1 cellular context compared by ENCODE assay signal in the genomic region with DNA sequence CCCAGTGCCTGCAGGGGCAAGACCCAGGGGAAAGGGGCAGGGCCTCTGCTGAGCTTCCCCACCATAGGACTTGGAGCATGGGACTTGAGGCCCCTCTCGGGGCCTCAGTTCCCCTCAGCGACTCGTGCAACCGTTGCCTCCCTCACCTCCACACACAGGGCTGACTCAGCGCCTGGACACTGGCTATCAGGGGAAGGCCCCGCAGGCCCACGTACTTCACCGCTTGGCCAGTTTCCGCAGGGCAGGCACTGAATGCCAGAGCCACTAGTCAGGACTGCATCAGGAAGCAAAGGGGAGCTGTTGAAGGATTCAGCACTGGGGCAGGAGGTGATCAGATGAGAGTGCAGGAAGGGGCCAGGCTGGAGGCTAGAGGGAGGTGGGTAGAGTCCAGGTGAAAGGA.
TF ChIP-seq lines count a peak whose summit lies in the region.

No MANE protein-coding gene starts in this region.

TF ChIP-seq in K562, 482 proteins besides CTCF, POLR2A, EP300 and RAD21 (continues in another document):
- TF ChIP-seq YY1 (IDR thresholded peaks at IDR 0.05; ENCODE audit: borderline replicate concordance in 1 of 3, control insufficient read depth in 1 of 3, extremely low read depth in 1 of 3, insufficient read depth in 3 of 3, insufficient read length in 1 of 3, insufficient replicate concordance in 2 of 3, low read depth in 1 of 3, low read length in 2 of 3) (no peak), ZNF512 (tag; IDR thresholded peaks at IDR 0.05) (no peak), ZNF24 (IDR thresholded peaks at IDR 0.05) (no peak), ZFPM2 (CRISPR knock-in tag; IDR thresholded peaks at IDR 0.05) (no peak), COPS2 (conservative IDR thresholded peaks at IDR 0.05) (no peak), SMARCA4 (IDR thresholded peaks at IDR 0.05) (peak; percentile 33; the same call in 1 of the 2 replicates), EHMT2 (IDR thresholded peaks at IDR 0.05) (no peak), CBFA2T2 (conservative IDR thresholded peaks at IDR 0.05) (no peak), ZNF695 (CRISPR knock-in tag; IDR thresholded peaks at IDR 0.05) (no peak), ZNF316 (IDR thresholded peaks at IDR 0.05) (peak; percentile 86), TFAM (CRISPR knock-in tag; conservative IDR thresholded peaks at IDR 0.05) (no peak), SRSF3 (IDR thresholded peaks at IDR 0.05; ENCODE audit: insufficient read depth, low read length) (no peak), CTCFL (IDR thresholded peaks at IDR 0.05; ENCODE audit: borderline replicate concordance, insufficient read depth, low read depth, low read length, poor library complexity, severe bottlenecking) (no peak), ID3 (CRISPR knock-in tag; IDR thresholded peaks at IDR 0.05) (no peak), ID3 (tag; IDR thresholded peaks at IDR 0.05) (no peak), ZNF140 (CRISPR knock-in tag; IDR thresholded peaks at IDR 0.05) (no peak), ZNF280B (CRISPR knock-in tag; IDR thresholded peaks at IDR 0.05) (no peak), YBX1 (IDR thresholded peaks at IDR 0.05) (no peak), MAFG (tag; conservative IDR thresholded peaks at IDR 0.05) (peak; percentile 53), SP2 (IDR thresholded peaks at IDR 0.05; ENCODE audit: extremely low read depth, low read depth, low read length, poor library complexity, severe bottlenecking) (no peak), SRSF9 (IDR thresholded peaks at IDR 0.05; ENCODE audit: borderline replicate concordance, low read depth, low read length) (no peak), ZFP36 (IDR thresholded peaks at IDR 0.05; ENCODE audit: low read depth, low read length, partially characterized antibody) (no peak), HDGF (IDR thresholded peaks at IDR 0.05) (peak; percentile 70; the same call in 1 of the 2 replicates), GATAD2B (IDR thresholded peaks at IDR 0.05; ENCODE audit: borderline replicate concordance) (no peak), ZNF263 (CRISPR knock-in tag; IDR thresholded peaks at IDR 0.05; ENCODE audit: borderline replicate concordance) (no peak), ELF2 (CRISPR knock-in tag; IDR thresholded peaks at IDR 0.05) (no peak), U2AF2 (optimal IDR thresholded peaks at IDR 0.05; ENCODE audit: low read depth, low read length) (no peak), DPF2 (IDR thresholded peaks at IDR 0.05) (0 out of 2 replicates have a peak, but pooled peaks have one; percentile 24), ZNF511 (CRISPR knock-in tag; IDR thresholded peaks at IDR 0.05) (no peak), TAF7 (tag; IDR thresholded peaks at IDR 0.05) (no peak), ARID2 (IDR thresholded peaks at IDR 0.05) (no peak), CTBP1 (IDR thresholded peaks at IDR 0.05; ENCODE audit: borderline replicate concordance) (0 out of 2 replicates have a peak, but pooled peaks have one; percentile 15), MED1 (CRISPR knock-in tag; IDR thresholded peaks at IDR 0.05; ENCODE audit: borderline replicate concordance) (no peak), NFATC3 (IDR thresholded peaks at IDR 0.05) (no peak), ZNF444 (CRISPR knock-in tag; IDR thresholded peaks at IDR 0.05) (no peak), TARDBP (IDR thresholded peaks at IDR 0.05) (no peak), SAP30 (IDR thresholded peaks at IDR 0.05; ENCODE audit: borderline replicate concordance, insufficient read depth, low read depth, low read length, poor library complexity, severe bottlenecking) (no peak), ZBTB8A (IDR thresholded peaks at IDR 0.05; ENCODE audit: partially characterized antibody) (no peak), ZKSCAN3 (CRISPR knock-in tag; IDR thresholded peaks at IDR 0.05) (no peak), MAFK (IDR thresholded peaks at IDR 0.05; ENCODE audit: low read length) (peak; percentile 43; the same call in 1 of the 2 replicates), TFE3 (CRISPR knock-in tag; IDR thresholded peaks at IDR 0.05) (no peak), MLLT1 (IDR thresholded peaks at IDR 0.05) (0 out of 4 replicates have a peak, but pooled peaks of 1 of the 2 experiments have one; percentile 55), HEY1 (CRISPR knock-in tag; IDR thresholded peaks at IDR 0.05; ENCODE audit: borderline replicate concordance) (no peak), STAT5A (IDR thresholded peaks at IDR 0.05; ENCODE audit: borderline replicate concordance, low read length) (no peak), SMAD3 (CRISPR knock-in tag; conservative IDR thresholded peaks at IDR 0.05) (no peak)
- TF ChIP-seq, protein P1, sequence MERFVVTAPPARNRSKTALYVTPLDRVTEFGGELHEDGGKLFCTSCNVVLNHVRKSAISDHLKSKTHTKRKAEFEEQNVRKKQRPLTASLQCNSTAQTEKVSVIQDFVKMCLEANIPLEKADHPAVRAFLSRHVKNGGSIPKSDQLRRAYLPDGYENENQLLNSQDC (CRISPR knock-in tag; IDR thresholded peaks at IDR 0.05) = no peak
- TF ChIP-seq, protein P2, sequence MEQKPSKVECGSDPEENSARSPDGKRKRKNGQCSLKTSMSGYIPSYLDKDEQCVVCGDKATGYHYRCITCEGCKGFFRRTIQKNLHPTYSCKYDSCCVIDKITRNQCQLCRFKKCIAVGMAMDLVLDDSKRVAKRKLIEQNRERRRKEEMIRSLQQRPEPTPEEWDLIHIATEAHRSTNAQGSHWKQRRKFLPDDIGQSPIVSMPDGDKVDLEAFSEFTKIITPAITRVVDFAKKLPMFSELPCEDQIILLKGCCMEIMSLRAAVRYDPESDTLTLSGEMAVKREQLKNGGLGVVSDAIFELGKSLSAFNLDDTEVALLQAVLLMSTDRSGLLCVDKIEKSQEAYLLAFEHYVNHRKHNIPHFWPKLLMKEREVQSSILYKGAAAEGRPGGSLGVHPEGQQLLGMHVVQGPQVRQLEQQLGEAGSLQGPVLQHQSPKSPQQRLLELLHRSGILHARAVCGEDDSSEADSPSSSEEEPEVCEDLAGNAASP (IDR thresholded peaks at IDR 0.05) = no peak
- TF ChIP-seq, protein P3, sequence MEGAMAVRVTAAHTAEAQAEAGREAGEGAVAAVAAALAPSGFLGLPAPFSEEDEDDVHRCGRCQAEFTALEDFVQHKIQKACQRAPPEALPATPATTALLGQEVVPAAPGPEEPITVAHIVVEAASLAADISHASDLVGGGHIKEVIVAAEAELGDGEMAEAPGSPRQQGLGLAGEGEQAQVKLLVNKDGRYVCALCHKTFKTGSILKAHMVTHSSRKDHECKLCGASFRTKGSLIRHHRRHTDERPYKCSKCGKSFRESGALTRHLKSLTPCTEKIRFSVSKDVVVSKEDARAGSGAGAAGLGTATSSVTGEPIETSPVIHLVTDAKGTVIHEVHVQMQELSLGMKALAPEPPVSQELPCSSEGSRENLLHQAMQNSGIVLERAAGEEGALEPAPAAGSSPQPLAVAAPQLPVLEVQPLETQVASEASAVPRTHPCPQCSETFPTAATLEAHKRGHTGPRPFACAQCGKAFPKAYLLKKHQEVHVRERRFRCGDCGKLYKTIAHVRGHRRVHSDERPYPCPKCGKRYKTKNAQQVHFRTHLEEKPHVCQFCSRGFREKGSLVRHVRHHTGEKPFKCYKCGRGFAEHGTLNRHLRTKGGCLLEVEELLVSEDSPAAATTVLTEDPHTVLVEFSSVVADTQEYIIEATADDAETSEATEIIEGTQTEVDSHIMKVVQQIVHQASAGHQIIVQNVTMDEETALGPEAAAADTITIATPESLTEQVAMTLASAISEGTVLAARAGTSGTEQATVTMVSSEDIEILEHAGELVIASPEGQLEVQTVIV (CRISPR knock-in tag; IDR thresholded peaks at IDR 0.05; ENCODE audit: borderline replicate concordance) = no peak
- TF ChIP-seq, protein P4, sequence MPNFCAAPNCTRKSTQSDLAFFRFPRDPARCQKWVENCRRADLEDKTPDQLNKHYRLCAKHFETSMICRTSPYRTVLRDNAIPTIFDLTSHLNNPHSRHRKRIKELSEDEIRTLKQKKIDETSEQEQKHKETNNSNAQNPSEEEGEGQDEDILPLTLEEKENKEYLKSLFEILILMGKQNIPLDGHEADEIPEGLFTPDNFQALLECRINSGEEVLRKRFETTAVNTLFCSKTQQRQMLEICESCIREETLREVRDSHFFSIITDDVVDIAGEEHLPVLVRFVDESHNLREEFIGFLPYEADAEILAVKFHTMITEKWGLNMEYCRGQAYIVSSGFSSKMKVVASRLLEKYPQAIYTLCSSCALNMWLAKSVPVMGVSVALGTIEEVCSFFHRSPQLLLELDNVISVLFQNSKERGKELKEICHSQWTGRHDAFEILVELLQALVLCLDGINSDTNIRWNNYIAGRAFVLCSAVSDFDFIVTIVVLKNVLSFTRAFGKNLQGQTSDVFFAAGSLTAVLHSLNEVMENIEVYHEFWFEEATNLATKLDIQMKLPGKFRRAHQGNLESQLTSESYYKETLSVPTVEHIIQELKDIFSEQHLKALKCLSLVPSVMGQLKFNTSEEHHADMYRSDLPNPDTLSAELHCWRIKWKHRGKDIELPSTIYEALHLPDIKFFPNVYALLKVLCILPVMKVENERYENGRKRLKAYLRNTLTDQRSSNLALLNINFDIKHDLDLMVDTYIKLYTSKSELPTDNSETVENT (CRISPR knock-in tag; IDR thresholded peaks at IDR 0.05) = no peak
